Comparison of ENCODE assay signal across 30 cellular contexts in genomic region chr10:115654961-115655360, GRCh38.
DNase-seq lines count a peak whose midpoint lies in the region; ATAC-seq lines count a peak whose summit lies in the region.
"Had no signal": no experiment of that assay in that cellular context is flagged by ENCODE, and none has a peak within 500 bp of the region (broad histone marks: within the 10 kb centered on the region; RNA-seq: fewer than 3 reads in every experiment).

No MANE protein-coding gene starts in this region.

- no peaks in the 10 kb centered on the region for H3K79me1 ChIP-seq in mesenchymal stem cell (replicated peaks; ENCODE audit: low read length, poor library complexity, severe bottlenecking)

- no peak overlapping the region for H3K23ac ChIP-seq in mesenchymal stem cell (ENCODE audit: low read length in 2 of 2)

- 50% methylated on average over 1 of the region's 5 CpGs for WGBS in mesenchymal stem cell

- intact Hi-C loops in left cardiac atrium (cut with DNase I) = no loop called here

- H3K9me3 ChIP-seq in mesenchymal stem cell (ENCODE audit: control insufficient read depth, low read length) = no peaks in the 10 kb centered on the region
- H3K9me3 ChIP-seq: BE2C, right atrium auricular region, vagina had no signal

- H3K4ac ChIP-seq in mesenchymal stem cell (ENCODE audit: low read depth in 1 of 2, low read length in 2 of 2) = no peak overlapping the region

- ATAC-seq in HG02885 (IDR thresholded peaks at IDR 0.05; ENCODE audit: poor library complexity, unreplicated experiment) = no peak
- no peak for ATAC-seq in left cardiac atrium
- ATAC-seq in HG03432 (IDR thresholded peaks at IDR 0.05; ENCODE audit: unreplicated experiment) = no peak
- ATAC-seq: activated CD4-positive, alpha-beta T cell treated with anti-CD3 and anti-CD28 coated beads for 36 hours; activated CD8-positive, alpha-beta T cell treated with anti-CD3 and anti-CD28 coated beads, Interleukin-2, amount 10 ng/mL, durations not matched to agents 7 days and 5 days; CD8-positive, alpha-beta T cell; left ventricle myocardium superior; Panc1; stimulated activated naive CD8-positive, alpha-beta T cell treated with anti-CD3 and anti-CD28 coated beads, Interleukin-15, amount 100 ng/mL, for 72 hours had no signal

- H2BK12ac ChIP-seq in mesenchymal stem cell (ENCODE audit: low read length in 2 of 2) = no peak overlapping the region

- H3K36me3 ChIP-seq in mesenchymal stem cell (ENCODE audit: control insufficient read depth in 1 of 2, insufficient read depth in 2 of 2, low read depth in 1 of 2, low read length in 2 of 2) = no peaks in the 10 kb centered on the region
- H3K36me3 ChIP-seq: BE2C, right atrium auricular region, vagina had no signal

- H3K27me3 ChIP-seq in mesenchymal stem cell (ENCODE audit: control insufficient read depth in 1 of 2, insufficient read depth in 1 of 2, low read length in 2 of 2) = no peaks in the 10 kb centered on the region
- H3K27me3 ChIP-seq: BE2C, right atrium auricular region, vagina had no signal

- H2BK15ac ChIP-seq in mesenchymal stem cell (ENCODE audit: low read depth, poor library complexity, severe bottlenecking) = no peak overlapping the region

- H3K4me3 ChIP-seq in mesenchymal stem cell (ENCODE audit: insufficient read depth in 1 of 2, low read depth in 1 of 2, low read length in 2 of 2) = no peak overlapping the region
- H3K4me3 ChIP-seq: coronary artery, GM23248, right atrium auricular region, vagina had no signal

- no peak overlapping the region for H4K8ac ChIP-seq in mesenchymal stem cell (ENCODE audit: low read length)

- no peak overlapping the region for H2BK5ac ChIP-seq in mesenchymal stem cell (ENCODE audit: low read depth, low read length, poor library complexity, severe bottlenecking)

- H2AK5ac ChIP-seq in mesenchymal stem cell (ENCODE audit: low read length, severe bottlenecking) = no peak overlapping the region

- no peak overlapping the region for H3K9ac ChIP-seq in mesenchymal stem cell (ENCODE audit: low read length)
- H3K9ac ChIP-seq: GM23248 had no signal

- no peak overlapping the region for H3K14ac ChIP-seq in mesenchymal stem cell (ENCODE audit: low read length in 2 of 2)

- no peaks in the 10 kb centered on the region for H3K4me1 ChIP-seq in mesenchymal stem cell (ENCODE audit: control insufficient read depth, insufficient read depth, low read depth, low read length)
- H3K4me1 ChIP-seq: BE2C, right atrium auricular region, vagina had no signal

- H3K18ac ChIP-seq in mesenchymal stem cell (ENCODE audit: low read depth in 1 of 2, low read length in 2 of 2) = no peak overlapping the region

- H4K91ac ChIP-seq in mesenchymal stem cell (ENCODE audit: low read length) = no peak overlapping the region

- H2AFZ ChIP-seq in mesenchymal stem cell (ENCODE audit: low read depth, low read length) = no peak overlapping the region
- H2AFZ ChIP-seq: GM23248 had no signal

- no peak overlapping the region for H2BK120ac ChIP-seq in mesenchymal stem cell (ENCODE audit: low read depth, low read length)

- H3K27ac ChIP-seq in mesenchymal stem cell (ENCODE audit: low read length, poor library complexity, severe bottlenecking) = no peak overlapping the region
- H3K27ac ChIP-seq: coronary artery, epithelial cell of prostate, GM23248, right atrium auricular region, vagina had no signal

- no peak overlapping the region for H3K4me2 ChIP-seq in mesenchymal stem cell (ENCODE audit: low read length, poor library complexity, severe bottlenecking)

- DNase-seq in AG20443 (ENCODE audit: low spot score) (peak; percentile 5), HT1080 (ENCODE audit: low read depth) (peak; percentile 61), amniotic epithelial cell (ENCODE audit: low read depth) (peak; percentile 12), mesenchymal stem cell (peak; percentile 30), left cardiac atrium (no peak), NCI-H187 (lab: John Stamatoyannopoulos, UW) (no peak)
- DNase-seq: activated CD4-positive, alpha-beta T cell treated with anti-CD3 and anti-CD28 coated beads for 36 hours; activated CD8-positive, alpha-beta T cell treated with anti-CD3 and anti-CD28 coated beads, Interleukin-2, amount 10 ng/mL, durations not matched to agents 7 days and 5 days; amygdala; BE2C; CD8-positive, alpha-beta T cell; effector memory CD4-positive, alpha-beta T cell; GF-D8; GM23248; islet precursor cell; KG1; left ventricle myocardium superior; NCI-H1417; NCI-H2081 treated with DMSO at 0.1 percent for 48 hours; posterior cingulate gyrus; SHP77 treated with DMSO at 0.1 percent for 48 hours; stimulated activated naive CD8-positive, alpha-beta T cell treated with anti-CD3 and anti-CD28 coated beads, Interleukin-15, amount 100 ng/mL, for 72 hours; T-helper 2 cell had no signal

Comparison
In these comparisons a context has a peak if more than half of its experiments do, and no peak if none do; other contexts are left out.
1. DNase-seq: peak in AG20443 (single experiment), HT1080 (single experiment), amniotic epithelial cell (single experiment) and mesenchymal stem cell (single experiment); none in left cardiac atrium (single experiment) and NCI-H187 (0 of 2).